In the genomic region with DNA sequence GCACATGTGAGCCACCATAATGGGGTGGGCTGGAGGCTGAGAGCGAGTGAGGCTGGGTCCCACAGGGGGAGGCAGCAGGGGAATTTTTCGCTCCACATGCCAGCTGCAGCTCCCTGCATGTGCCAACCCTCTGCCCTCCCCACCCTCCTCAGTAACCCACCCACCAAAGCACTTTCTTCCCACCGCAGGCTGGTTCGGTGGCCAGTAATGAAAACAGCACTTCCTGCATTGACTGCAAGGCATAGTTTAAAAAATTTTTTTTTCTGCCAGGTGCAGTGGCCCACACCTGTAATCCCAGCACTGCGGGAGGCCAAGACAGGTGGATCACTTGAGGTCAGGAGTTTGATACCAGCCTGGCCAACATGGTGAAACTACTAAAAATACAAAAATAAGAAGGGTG, we compare ENCODE assay signal across 1 cellular context.
TF ChIP-seq lines count a peak whose summit lies in the region.

No MANE protein-coding gene starts in this region.

TF ChIP-seq in IMR-90, 13 proteins besides CTCF, POLR2A, EP300 and RAD21:
- TF ChIP-seq FOS (IDR thresholded peaks at IDR 0.05; ENCODE audit: low read depth, low read length) (no peak), BHLHE40 (IDR thresholded peaks at IDR 0.05; ENCODE audit: low read depth, low read length) (no peak), CEBPB (IDR thresholded peaks at IDR 0.05; ENCODE audit: low read depth, low read length) (no peak), RCOR1 (IDR thresholded peaks at IDR 0.05; ENCODE audit: insufficient replicate concordance, low read length) (no peak), CHD1 (IDR thresholded peaks at IDR 0.05; ENCODE audit: low read depth, low read length) (no peak), NFE2L2 (IDR thresholded peaks at IDR 0.05; ENCODE audit: low read depth, low read length) (no peak), MAFK (IDR thresholded peaks at IDR 0.05; ENCODE audit: low read depth, low read length) (no peak), MAZ (IDR thresholded peaks at IDR 0.05; ENCODE audit: borderline replicate concordance, low read depth, low read length) (no peak), RFX5 (IDR thresholded peaks at IDR 0.05; ENCODE audit: low read depth, low read length) (no peak)
- TF ChIP-seq, protein P1, sequence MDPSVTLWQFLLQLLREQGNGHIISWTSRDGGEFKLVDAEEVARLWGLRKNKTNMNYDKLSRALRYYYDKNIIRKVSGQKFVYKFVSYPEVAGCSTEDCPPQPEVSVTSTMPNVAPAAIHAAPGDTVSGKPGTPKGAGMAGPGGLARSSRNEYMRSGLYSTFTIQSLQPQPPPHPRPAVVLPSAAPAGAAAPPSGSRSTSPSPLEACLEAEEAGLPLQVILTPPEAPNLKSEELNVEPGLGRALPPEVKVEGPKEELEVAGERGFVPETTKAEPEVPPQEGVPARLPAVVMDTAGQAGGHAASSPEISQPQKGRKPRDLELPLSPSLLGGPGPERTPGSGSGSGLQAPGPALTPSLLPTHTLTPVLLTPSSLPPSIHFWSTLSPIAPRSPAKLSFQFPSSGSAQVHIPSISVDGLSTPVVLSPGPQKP (IDR thresholded peaks at IDR 0.05; ENCODE audit: borderline replicate concordance, low read depth, low read length): no peak
